19 cellular contexts compared by ENCODE assay signal in the genomic region with DNA sequence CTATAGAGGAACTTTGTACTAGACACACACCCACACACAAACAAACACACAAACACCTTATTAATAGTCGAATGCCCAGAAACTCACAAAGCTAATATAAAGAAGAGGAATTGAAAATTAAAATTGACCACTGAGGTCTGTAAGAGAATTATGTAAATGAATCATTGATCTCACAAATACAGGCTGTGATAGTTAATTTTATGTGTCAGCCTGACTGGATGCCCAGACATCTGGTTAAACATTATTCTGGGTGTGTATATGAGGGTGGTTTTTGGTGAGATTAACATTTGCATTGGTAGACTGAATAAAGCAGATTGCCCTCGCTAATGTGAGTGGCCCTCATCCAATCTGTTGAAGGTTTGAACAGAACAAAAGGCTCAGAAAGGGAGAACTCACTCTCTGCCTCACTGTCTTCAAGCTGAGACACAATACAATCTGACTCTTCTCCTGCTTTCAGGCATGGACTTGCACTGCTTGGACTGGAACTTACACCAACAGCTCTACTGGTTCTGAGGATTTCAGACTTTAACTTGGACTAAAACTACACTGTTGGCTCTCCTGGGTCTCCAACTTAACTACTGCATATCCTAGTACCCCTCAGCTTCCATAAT.
A peak's percentile ranks its signal among the peaks of the same experiment; 100 is the strongest.
DNase-seq lines count a peak whose midpoint lies in the region; ATAC-seq lines count a peak whose summit lies in the region.
"Had no signal": no experiment of that assay in that cellular context is flagged by ENCODE, and none has a peak within 500 bp of the region (broad histone marks: within the 10 kb centered on the region; RNA-seq: fewer than 3 reads in every experiment).

No MANE protein-coding gene starts in this region.

- H3K9me2 ChIP-seq in Karpas-422 (replicated peaks; ENCODE audit: insufficient read depth, low read length), result no peaks in the 10 kb centered on the region

- no peak overlapping the region for H3K4me3 ChIP-seq in Karpas-422 (ENCODE audit: low read length)
- H3K4me3 ChIP-seq: BLaER1 treated with 17β-estradiol and CSF1 and Interleukin-3, amounts not matched to agents 10 nM and 100 nM; cardiac muscle cell; stomach; uterus had no signal

- H3K4me1 ChIP-seq in Karpas-422 (ENCODE audit: low read length), result no peaks in the 10 kb centered on the region
- H3K4me1 ChIP-seq: BLaER1 treated with 17β-estradiol and CSF1 and Interleukin-3, amounts not matched to agents 10 nM and 100 nM; stomach; uterus had no signal

- no peaks in the 10 kb centered on the region for H3K27me3 ChIP-seq in Karpas-422 (ENCODE audit: low read length)
- H3K27me3 ChIP-seq: BLaER1 treated with 17β-estradiol and CSF1 and Interleukin-3, amounts not matched to agents 10 nM and 100 nM; cardiac muscle cell; stomach; uterus had no signal

- H3K79me2 ChIP-seq in Karpas-422 (ENCODE audit: low read length), result no peaks in the 10 kb centered on the region
- H3K79me2 ChIP-seq: parathyroid adenoma had no signal

- H3K9ac ChIP-seq in Karpas-422 (ENCODE audit: low read length), result no peak overlapping the region
- H3K9ac ChIP-seq: BLaER1 treated with 17β-estradiol and CSF1 and Interleukin-3, amounts not matched to agents 10 nM and 100 nM; parathyroid adenoma had no signal

- DNase-seq in renal cortical epithelial cell (ENCODE audit: low read depth) (peak; percentile 61), Karpas-422 (no peak), NAMALWA (ENCODE audit: low spot score) (no peak)
- DNase-seq: activated B cell treated with CpG ODN at 0.5 μM for 24 hours; activated naive CD4-positive, alpha-beta T cell treated with anti-CD3 and anti-CD28 coated beads, Interleukin-2, amount 10 ng/mL, durations not matched to agents 7 days and 5 days; glutamatergic neuron; H7; IMR-90; kidney glomerular epithelial cell; NCI-H1048; stomach; uterus had no signal

- H4K20me1 ChIP-seq in Karpas-422 (ENCODE audit: insufficient read depth, low read depth, low read length), result no peaks in the 10 kb centered on the region
- H4K20me1 ChIP-seq: BLaER1 treated with 17β-estradiol and CSF1 and Interleukin-3, amounts not matched to agents 10 nM and 100 nM had no signal

- no peaks in the 10 kb centered on the region for H3K36me3 ChIP-seq in Karpas-422 (ENCODE audit: insufficient read depth, low read length)
- H3K36me3 ChIP-seq: BLaER1 treated with 17β-estradiol and CSF1 and Interleukin-3, amounts not matched to agents 10 nM and 100 nM; cardiac muscle cell; stomach; uterus had no signal

- H3K27ac ChIP-seq in Karpas-422 (ENCODE audit: low read length), result no peak overlapping the region
- H3K27ac ChIP-seq: BLaER1 treated with 17β-estradiol and CSF1 and Interleukin-3, amounts not matched to agents 10 nM and 100 nM; cardiac muscle cell; parathyroid adenoma; stomach; uterus had no signal

- ATAC-seq in GM18909 (IDR thresholded peaks at IDR 0.05; ENCODE audit: poor library complexity, unreplicated experiment) (peak; percentile 78), HG02642 (IDR thresholded peaks at IDR 0.05; ENCODE audit: poor library complexity, unreplicated experiment) (peak; percentile 69), HG03521 (IDR thresholded peaks at IDR 0.05; ENCODE audit: unreplicated experiment) (peak; percentile 60), GM21529 (IDR thresholded peaks at IDR 0.05; ENCODE audit: unreplicated experiment) (no peak)

- H3K4me2 ChIP-seq in Karpas-422 (ENCODE audit: low read depth, low read length, poor library complexity, severe bottlenecking), result no peak overlapping the region
- H3K4me2 ChIP-seq: BLaER1 treated with 17β-estradiol and CSF1 and Interleukin-3, amounts not matched to agents 10 nM and 100 nM had no signal

- H2AFZ ChIP-seq in Karpas-422 (ENCODE audit: low read length), result no peak overlapping the region
- H2AFZ ChIP-seq: parathyroid adenoma had no signal

- no peaks in the 10 kb centered on the region for H3K9me3 ChIP-seq in Karpas-422 (ENCODE audit: low read length)
- H3K9me3 ChIP-seq: BLaER1 treated with 17β-estradiol and CSF1 and Interleukin-3, amounts not matched to agents 10 nM and 100 nM; stomach; uterus had no signal
